8 cellular contexts compared by ENCODE assay signal in the genomic region with DNA sequence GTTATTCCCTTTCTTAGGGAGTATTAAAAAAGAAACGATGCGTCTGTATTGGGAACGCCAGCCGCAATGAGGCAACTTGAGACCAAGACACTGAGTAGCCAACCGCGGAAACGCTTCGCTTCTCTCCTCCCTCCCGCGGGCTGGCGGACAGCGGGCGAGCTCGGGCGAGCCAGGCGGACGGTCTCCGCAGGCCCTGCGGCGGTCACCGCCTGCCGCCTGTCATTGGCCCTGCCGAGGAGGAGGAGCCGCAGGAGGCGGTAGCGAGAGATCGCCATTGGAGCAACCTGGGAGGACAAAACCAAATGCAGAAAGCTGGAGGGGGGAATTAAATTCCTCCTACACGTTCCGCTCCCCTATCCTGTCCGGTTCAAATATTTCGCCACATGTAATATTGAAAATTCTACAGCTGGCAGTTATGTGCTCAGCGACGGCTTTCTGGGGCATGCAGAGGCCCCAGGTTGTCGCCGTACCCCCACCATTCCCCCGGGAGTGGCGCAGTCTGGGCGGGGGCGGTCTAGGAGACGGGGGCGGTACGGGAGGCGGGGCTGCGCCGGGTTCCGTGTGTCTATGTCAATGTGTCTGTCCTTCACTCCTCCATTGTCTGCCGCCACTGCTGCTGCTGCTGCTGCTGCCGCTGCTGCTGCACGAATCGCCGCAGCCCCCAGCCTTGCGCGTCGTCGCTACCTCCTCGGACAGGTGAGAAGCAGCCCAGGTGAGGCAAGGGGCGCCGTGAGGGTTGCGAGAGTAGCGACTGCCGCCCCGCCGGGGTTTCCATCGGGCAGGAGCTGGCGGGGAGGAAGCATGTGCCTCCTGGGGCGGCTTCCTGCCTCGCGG. TPM values are rescaled to one million over a fixed set of nuclear protein-coding genes. Genes with fewer than 3 reads are reported as not detected.
DNase-seq lines count a peak whose midpoint lies in the region; ATAC-seq and TF ChIP-seq lines count a peak whose summit lies in the region.

A gene (minus strand): TSS at position 162 of the 834 bp plus-strand sequence. CDS start 181 bp downstream, outside the sequence.
A gene (plus strand): TSS at position 589 of the 834 bp plus-strand sequence. CDS start 19,263 bp downstream, outside the sequence.

- no peak for TF ChIP-seq EP300 in gastroesophageal sphincter (IDR thresholded peaks at IDR 0.05)

- no peaks in the 10 kb centered on the region for H3K9me3 Mint-ChIP-seq in activated naive CD4-positive, alpha-beta T cell treated with anti-CD3 and anti-CD28 coated beads for 36 hours

- H3K36me3 ChIP-seq in SJSA1 (peaks cover 19% of the 10 kb centered on the region), gastroesophageal sphincter (no peaks in the 10 kb centered on the region), neuronal stem cell (replicated peaks in 1 of 2; ENCODE audit: control insufficient read depth in 2 of 2, insufficient read depth in 2 of 2, low read length in 2 of 2) (peaks cover 0 to 12% of the 10 kb centered on the region in 2 donors), subcutaneous abdominal adipose tissue (ENCODE audit: control insufficient read depth in 5 of 5, insufficient read depth in 5 of 5, low read length in 5 of 5) (peaks cover 0 to 3% (median 0%) of the 10 kb centered on the region in 5 donors)

- H3K4me1 ChIP-seq in SJSA1 (replicated peaks) (peaks cover 15% of the 10 kb centered on the region), gastroesophageal sphincter (peaks cover 4 to 78% (median 18%) of the 10 kb centered on the region in 3 donors), neuronal stem cell (ENCODE audit: control insufficient read depth in 2 of 2, insufficient read depth in 1 of 2, low read depth in 1 of 2, low read length in 2 of 2) (peaks cover 11 to 26% of the 10 kb centered on the region in 2 donors), subcutaneous abdominal adipose tissue (ENCODE audit: control insufficient read depth in 5 of 5, insufficient read depth in 5 of 5, low read length in 5 of 5) (peaks cover 5 to 41% (median 30%) of the 10 kb centered on the region in 5 donors)

- H3K27ac Mint-ChIP-seq in activated naive CD4-positive, alpha-beta T cell treated with anti-CD3 and anti-CD28 coated beads for 36 hours, result peak within 1 kb of the TSS; percentile 95

- peak within 1 kb of the TSS; percentile 96 for H2AFZ ChIP-seq in neuronal stem cell (ENCODE audit: low read length)

- H3K27ac ChIP-seq in SJSA1 (peak within 1 kb of the TSS; percentile 96), gastroesophageal sphincter (peak within 1 kb of the TSS; percentile 69 to 96 (median 96)), neuronal stem cell (replicated peaks; ENCODE audit: low read length) (peak within 1 kb of the TSS; percentile 95), subcutaneous abdominal adipose tissue (ENCODE audit: low read depth, low read length) (peak within 1 kb of the TSS; percentile 93)

- peak within 1 kb of the TSS; percentile 91 for H2BK15ac ChIP-seq in neuronal stem cell (ENCODE audit: low read length)

- peak within 1 kb of the TSS; percentile 93 for H2BK5ac ChIP-seq in neuronal stem cell (ENCODE audit: low read length)

- TF ChIP-seq POLR2A in gastroesophageal sphincter (IDR thresholded peaks at IDR 0.05), result peak; percentile 96 to 97

- H3K4me3 ChIP-seq in HFF-Myc (replicated peaks; ENCODE audit: low read depth, low read length), result peak within 1 kb of the TSS; percentile 91
- peak within 1 kb of the TSS; percentile 83 for H3K4me3 ChIP-seq in SJSA1
- H3K4me3 ChIP-seq in gastroesophageal sphincter, result peak within 1 kb of the TSS; percentile 70 to 90
- peak within 1 kb of the TSS; percentile 98 for H3K4me3 ChIP-seq in neuronal stem cell (ENCODE audit: low read length in 2 of 2)
- peak within 1 kb of the TSS; percentile 91 to 97 (median 96) for H3K4me3 ChIP-seq in subcutaneous abdominal adipose tissue (ENCODE audit: low read depth in 1 of 5, low read length in 5 of 5)

- peak within 1 kb of the TSS; percentile 97 for H3K4me3 Mint-ChIP-seq in activated naive CD4-positive, alpha-beta T cell treated with anti-CD3 and anti-CD28 coated beads for 36 hours

- peak within 1 kb of the TSS; percentile 97 for H3K4ac ChIP-seq in neuronal stem cell (ENCODE audit: low read length)

- peak within 1 kb of the TSS; percentile 97 for H3K14ac ChIP-seq in neuronal stem cell (ENCODE audit: low read length)

- peaks cover 13% of the 10 kb centered on the region for H3K36me3 Mint-ChIP-seq in activated naive CD4-positive, alpha-beta T cell treated with anti-CD3 and anti-CD28 coated beads for 36 hours (ENCODE audit: low read depth)

- no peak for TF ChIP-seq CTCF in HFF-Myc (IDR thresholded peaks at IDR 0.05; ENCODE audit: low read depth, low read length, missing control alignments)
- TF ChIP-seq CTCF in gastroesophageal sphincter (IDR thresholded peaks at IDR 0.05), result peak in 1 of 4 experiments; percentile 23

- H3K27me3 ChIP-seq in SJSA1 (replicated peaks) (no peaks in the 10 kb centered on the region), gastroesophageal sphincter (no peaks in the 10 kb centered on the region), neuronal stem cell (ENCODE audit: control insufficient read depth in 3 of 3, insufficient read depth in 3 of 3, low read depth in 1 of 3, low read length in 3 of 3) (no peaks in the 10 kb centered on the region), subcutaneous abdominal adipose tissue (ENCODE audit: control insufficient read depth in 5 of 5, insufficient read depth in 4 of 5, low read length in 5 of 5) (no peaks in the 10 kb centered on the region)

- peak within 1 kb of the TSS; percentile 78 for H3K4me2 ChIP-seq in neuronal stem cell (ENCODE audit: insufficient read depth, low read length, poor library complexity, severe bottlenecking)

- H2AK5ac ChIP-seq in neuronal stem cell (ENCODE audit: low read depth, low read length), result peak within 1 kb of the TSS; percentile 60

- H4K8ac ChIP-seq in neuronal stem cell (ENCODE audit: low read depth, low read length), result no peak within 1 kb of the TSS

- H3K9ac ChIP-seq in neuronal stem cell (ENCODE audit: low read depth, low read length, poor library complexity) (peak within 1 kb of the TSS; percentile 99), subcutaneous abdominal adipose tissue (ENCODE audit: low read length in 5 of 5) (peak within 1 kb of the TSS; percentile 85 to 95 (median 93))

- H3K23ac ChIP-seq in neuronal stem cell (ENCODE audit: low read depth, low read length, poor library complexity), result peak within 1 kb of the TSS; percentile 99

- no peak within 1 kb of the TSS for H4K91ac ChIP-seq in neuronal stem cell (ENCODE audit: low read depth, low read length, poor library complexity)

- CTCF ChIA-PET in activated naive CD4-positive, alpha-beta T cell treated with anti-CD3 and anti-CD28 coated beads for 36 hours (lab: Charles Lee), result interaction anchor here (0.9 to 1.3 kb wide), 3 partner anchors 11 to 25 kb away, joined by 3 to 5 read pairs (median 3); no protein-coding TSS in a partner anchor

- peaks cover 53% of the 10 kb centered on the region for H3K4me1 Mint-ChIP-seq in activated naive CD4-positive, alpha-beta T cell treated with anti-CD3 and anti-CD28 coated beads for 36 hours (ENCODE audit: low read depth)

- intact Hi-C loops in activated naive CD4-positive, alpha-beta T cell treated with anti-CD3 and anti-CD28 coated beads for 36 hours (cut with micrococcal nuclease), result loop anchor here (1.0 to 5.0 kb wide), 9 partner anchors 26 to 1293 kb away; a partner anchor contains a TSS

- DNase-seq in GF-D8 (lab: John Stamatoyannopoulos, UW), result peak; percentile 91
- DNase-seq in HFF-Myc (ENCODE audit: extremely low read depth, low read depth), result peak; percentile 86
- DNase-seq in MV-4-11 (lab: John Stamatoyannopoulos, UW), result peak; percentile 95
- DNase-seq in SJSA1 (ENCODE audit: low read depth in 1 of 2, low spot score in 2 of 2), result peak; percentile 96 to 98
- DNase-seq in activated naive CD4-positive, alpha-beta T cell treated with anti-CD3 and anti-CD28 coated beads for 36 hours, result peak; percentile 94
- peak; percentile 94 for DNase-seq in neuronal stem cell (ENCODE audit: low spot score)

- peak within 1 kb of the TSS; percentile 80 for H2BK12ac ChIP-seq in neuronal stem cell (ENCODE audit: low read length)

- H2BK120ac ChIP-seq in neuronal stem cell (ENCODE audit: low read depth, low read length), result peak within 1 kb of the TSS; percentile 9

- ATAC-seq in gastroesophageal sphincter, result peak; percentile 98

- H3K18ac ChIP-seq in neuronal stem cell (ENCODE audit: low read length), result peak within 1 kb of the TSS; percentile 100

- 0% methylated on average over 4 to 18 of the region's 68 CpGs for WGBS in gastroesophageal sphincter (ENCODE audit: low coverage in 1 of 2), 2 donors
- WGBS in neuronal stem cell (ENCODE audit: extremely low coverage in 2 of 2, insufficient read length in 2 of 2, insufficient replicate concordance in 1 of 2), 2 donors, result no CpG with 5 or more reads among the region's 68 CpGs

- H3K27me3 Mint-ChIP-seq in activated naive CD4-positive, alpha-beta T cell treated with anti-CD3 and anti-CD28 coated beads for 36 hours (ENCODE audit: low read depth), result no peaks in the 10 kb centered on the region

- H3K9me3 ChIP-seq in SJSA1 (replicated peaks), result no peaks in the 10 kb centered on the region
- no peaks in the 10 kb centered on the region for H3K9me3 ChIP-seq in gastroesophageal sphincter
- H3K9me3 ChIP-seq in neuronal stem cell (replicated peaks in 1 of 2; ENCODE audit: control insufficient read depth in 2 of 2, insufficient read depth in 1 of 2, low read depth in 1 of 2, low read length in 2 of 2), result no peaks in the 10 kb centered on the region
- no peaks in the 10 kb centered on the region for H3K9me3 ChIP-seq in subcutaneous abdominal adipose tissue (ENCODE audit: control insufficient read depth in 5 of 5, low read length in 5 of 5)

- H3K79me1 ChIP-seq in neuronal stem cell (ENCODE audit: low read depth, low read length), result peaks cover 2% of the 10 kb centered on the region

RNA-seq across cellular contexts. Expression of the first gene that starts in this region (rescaled TPM):
- 19.2 and 23.9 TPM in 2 replicates for total RNA-seq in SJSA1 (2014; rRNA removed; shearing (Covaris generic))
- total RNA-seq in activated naive CD4-positive, alpha-beta T cell treated with anti-CD3 and anti-CD28 coated beads for 36 hours, result 1 to 10 TPM; 4.6 to 4.7 TPM
- 10 to 100 TPM; 13.2 to 37.9 (median 25.3) TPM for total RNA-seq in gastroesophageal sphincter
- 46.0 TPM for polyA plus RNA-seq in neuronal stem cell (2013, experiment 1 of 2)
- 45.3 TPM for polyA plus RNA-seq in neuronal stem cell (2013, experiment 2 of 2)

RNA-seq across cellular contexts. Expression of the second gene that starts in this region (rescaled TPM):
- 78.6 and 97.0 TPM in 2 replicates for total RNA-seq in SJSA1 (2014; rRNA removed; shearing (Covaris generic))
- 100 to 1,000 TPM; 118 to 122 TPM for total RNA-seq in activated naive CD4-positive, alpha-beta T cell treated with anti-CD3 and anti-CD28 coated beads for 36 hours
- total RNA-seq in gastroesophageal sphincter, result 10 to 100 TPM; 43.6 to 82.4 (median 64.8) TPM
- polyA plus RNA-seq in neuronal stem cell (2013, experiment 1 of 2), result 113 TPM
- polyA plus RNA-seq in neuronal stem cell (2013, experiment 2 of 2), result 113 TPM

Comparison
In these comparisons a context has a peak if more than half of its experiments do, and no peak if none do; other contexts are left out.
1. Peak in every context shown above with its lines: DNase-seq, ATAC-seq, H3K4me3 ChIP-seq and H3K27ac ChIP-seq.